Comparison of ENCODE assay signal across 1 cellular context in genomic region chr15:29196306-29196705, GRCh38.
TF ChIP-seq lines count a peak whose summit lies in the region.

No MANE protein-coding gene starts in this region.

TF ChIP-seq in H1, 55 proteins besides CTCF, POLR2A, EP300 and RAD21:
- no peak for TF ChIP-seq NANOG (IDR thresholded peaks at IDR 0.05; ENCODE audit: insufficient read depth, low read depth, low read length, poor library complexity, severe bottlenecking)
- no peak for TF ChIP-seq SAP30 (IDR thresholded peaks at IDR 0.05; ENCODE audit: insufficient read depth, insufficient replicate concordance, low read length)
- TF ChIP-seq JUND (IDR thresholded peaks at IDR 0.05; ENCODE audit: low read length), result no peak
- no peak for TF ChIP-seq TBP (IDR thresholded peaks at IDR 0.05; ENCODE audit: low read depth, low read length)
- TF ChIP-seq KDM5A (IDR thresholded peaks at IDR 0.05; ENCODE audit: low read length), result no peak
- no peak for TF ChIP-seq CREB1 (IDR thresholded peaks at IDR 0.05)
- no peak for TF ChIP-seq ZNF274 (IDR thresholded peaks at IDR 0.05; ENCODE audit: borderline replicate concordance, extremely low read depth, low read length)
- no peak for TF ChIP-seq TCF12 (IDR thresholded peaks at IDR 0.05; ENCODE audit: low read depth, low read length)
- TF ChIP-seq CTBP2 (IDR thresholded peaks at IDR 0.05; ENCODE audit: borderline replicate concordance, insufficient read depth, insufficient read length, low read length), result no peak
- no peak for TF ChIP-seq MAX (IDR thresholded peaks at IDR 0.05)
- no peak for TF ChIP-seq BACH1 (IDR thresholded peaks at IDR 0.05; ENCODE audit: low read length)
- TF ChIP-seq CBX8 (IDR thresholded peaks at IDR 0.05; ENCODE audit: borderline replicate concordance, low read depth, low read length), result no peak
TF ChIP-seq in H1: peak in this region for 0.
